Comparison of ENCODE assay signal across 1 cellular context in the genomic region with DNA sequence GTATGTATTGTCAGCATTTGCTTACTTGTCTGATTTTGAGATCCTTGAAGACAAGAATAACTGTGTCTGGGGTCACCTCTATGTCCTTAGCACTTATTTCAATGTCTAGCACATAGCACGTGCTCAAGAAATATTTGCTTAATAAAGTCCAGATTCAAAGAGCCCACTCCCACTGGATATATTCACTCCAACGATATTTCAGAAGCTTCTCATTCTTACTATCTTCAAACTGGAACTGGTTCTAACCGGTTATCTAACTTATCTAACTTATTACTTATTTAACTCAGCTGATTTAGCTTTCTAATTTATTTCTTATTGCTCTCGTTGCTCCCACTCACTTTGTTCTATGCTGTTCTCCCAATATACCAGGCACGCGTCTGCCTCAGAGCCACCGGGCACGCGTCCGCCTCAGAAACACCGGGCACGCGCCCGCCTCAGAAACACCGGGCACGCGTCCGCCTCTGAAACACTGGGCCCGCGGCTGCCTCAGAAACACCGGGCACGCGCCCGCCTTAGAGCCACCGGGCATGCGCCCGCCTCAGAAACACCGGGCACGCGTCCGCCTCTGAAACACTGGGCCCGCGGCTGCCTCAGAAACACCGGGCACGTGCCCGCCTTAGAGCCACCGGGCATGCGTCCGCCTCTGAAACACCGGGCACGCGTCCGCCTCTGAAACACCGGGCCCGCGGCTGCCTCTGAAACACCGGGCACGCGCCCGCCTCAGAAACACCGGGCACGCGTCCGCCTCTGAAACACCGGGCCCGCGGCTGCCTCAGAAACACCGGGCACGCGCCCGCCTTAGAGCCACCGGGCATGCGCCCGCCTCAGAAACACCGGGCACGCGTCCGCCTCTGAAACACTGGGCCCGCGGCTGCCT.
TF ChIP-seq lines count a peak whose summit lies in the region.

No MANE protein-coding gene starts in this region.

TF ChIP-seq in IMR-90, 13 proteins besides CTCF, POLR2A, EP300 and RAD21:
- peak; percentile 33; the same call in 1 of the 2 replicates for TF ChIP-seq BHLHE40 (IDR thresholded peaks at IDR 0.05; ENCODE audit: low read depth, low read length)
